ENCODE assay signal across 21 cellular contexts in the genomic region with DNA sequence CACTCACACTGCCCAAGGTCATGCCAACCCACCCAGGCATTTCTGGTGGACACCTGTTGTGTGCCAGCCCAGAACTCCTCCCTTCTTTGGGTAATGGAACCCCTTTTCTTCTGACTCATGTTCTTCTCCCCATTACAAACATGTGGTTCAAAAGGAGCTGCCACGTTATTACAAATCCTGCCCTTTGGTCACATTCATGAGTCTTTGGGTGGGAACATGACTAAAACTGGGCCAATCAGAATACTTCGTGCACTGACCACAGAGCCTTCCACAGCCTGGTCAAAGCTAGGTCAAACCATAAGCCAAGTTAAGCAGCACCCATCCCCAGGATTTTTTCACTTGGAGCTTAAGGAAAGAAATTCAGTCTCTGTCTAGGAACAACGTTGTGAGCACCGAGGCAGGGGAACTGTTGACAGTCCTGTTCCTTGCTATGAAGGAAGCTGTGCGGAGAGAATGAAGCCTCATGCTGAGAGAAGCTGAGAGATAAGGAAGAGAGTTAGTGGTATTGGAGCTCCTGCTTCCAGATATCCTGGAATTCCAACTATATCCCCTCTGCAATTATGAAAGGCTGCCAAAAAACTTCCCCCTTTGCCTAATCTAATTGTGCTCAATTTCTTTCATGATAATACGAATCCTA. TPM values are rescaled to one million over a fixed set of nuclear protein-coding genes. Genes with fewer than 3 reads are reported as not detected.
A peak's percentile ranks its signal among the peaks of the same experiment; 100 is the strongest.
DNase-seq lines count a peak whose midpoint lies in the region; TF ChIP-seq lines count a peak whose summit lies in the region.
"Had no signal": no experiment of that assay in that cellular context is flagged by ENCODE, and none has a peak within 500 bp of the region (broad histone marks: within the 10 kb centered on the region; RNA-seq: fewer than 3 reads in every experiment).

No MANE protein-coding gene starts in this region.

- no peak overlapping the region for H3K4me3 ChIP-seq in fibroblast of villous mesenchyme (ENCODE audit: low read depth, low read length)
- H3K4me3 ChIP-seq: ascending aorta, transverse colon had no signal

- no peak for TF ChIP-seq CTCF in fibroblast of villous mesenchyme (IDR thresholded peaks at IDR 0.05; ENCODE audit: insufficient read depth, low read depth, low read length)

- DNase-seq in AG08395 (ENCODE audit: low spot score) (peak; percentile 10), HCEC 1CT (peak; percentile 88), amniotic epithelial cell (ENCODE audit: low read depth) (peak; percentile 85), fibroblast of villous mesenchyme (ENCODE audit: low read depth) (peak; percentile 7), RKO (ENCODE audit: low spot score) (no peak), NCI-H2081 (lab: John Stamatoyannopoulos, UW) (no peak), DMS53 (lab: John Stamatoyannopoulos, UW) (no peak)
- DNase-seq in stimulated activated naive CD4-positive, alpha-beta T cell (lab: John Stamatoyannopoulos, UW), result no peak
- DNase-seq: activated naive CD4-positive, alpha-beta T cell treated with anti-CD3 and anti-CD28 coated beads for 36 hours; activated T-cell treated with anti-CD3 and anti-CD28 coated beads, Interleukin-2, amount 50 U/mL, for 24 hours; effector CD8-positive, alpha-beta T cell; H9; left cardiac atrium; naive thymus-derived CD4-positive, alpha-beta T cell; NCI-H1694; NCI-H748 treated with DMSO at 0.1 percent for 48 hours; stimulated activated CD4-positive, alpha-beta T cell treated with anti-CD3 and anti-CD28 coated beads, Interleukin-4, amount 100 ng/mL, for 24 hours; stimulated activated naive CD8-positive, alpha-beta T cell treated with anti-CD3 and anti-CD28 coated beads, Interleukin-15, amount 100 ng/mL, for 72 hours; T1000; transverse colon had no signal

RNA-seq across cellular contexts. Expression of a gene that starts 46.8 kb away (rescaled TPM):
- total RNA-seq in fibroblast of villous mesenchyme, result 19.0 and 39.3 TPM in 2 replicates

Comparison
In these comparisons a context has a peak if more than half of its experiments do, and no peak if none do; other contexts are left out.
1. DNase-seq: peak in AG08395 (single experiment), HCEC 1CT (single experiment), amniotic epithelial cell (single experiment) and fibroblast of villous mesenchyme (single experiment); none in RKO (single experiment), NCI-H2081 (0 of 2), stimulated activated naive CD4-positive, alpha-beta T cell (0 of 6) and DMS53 (single experiment).